Comparison of ENCODE assay signal across 10 cellular contexts in the genomic region with DNA sequence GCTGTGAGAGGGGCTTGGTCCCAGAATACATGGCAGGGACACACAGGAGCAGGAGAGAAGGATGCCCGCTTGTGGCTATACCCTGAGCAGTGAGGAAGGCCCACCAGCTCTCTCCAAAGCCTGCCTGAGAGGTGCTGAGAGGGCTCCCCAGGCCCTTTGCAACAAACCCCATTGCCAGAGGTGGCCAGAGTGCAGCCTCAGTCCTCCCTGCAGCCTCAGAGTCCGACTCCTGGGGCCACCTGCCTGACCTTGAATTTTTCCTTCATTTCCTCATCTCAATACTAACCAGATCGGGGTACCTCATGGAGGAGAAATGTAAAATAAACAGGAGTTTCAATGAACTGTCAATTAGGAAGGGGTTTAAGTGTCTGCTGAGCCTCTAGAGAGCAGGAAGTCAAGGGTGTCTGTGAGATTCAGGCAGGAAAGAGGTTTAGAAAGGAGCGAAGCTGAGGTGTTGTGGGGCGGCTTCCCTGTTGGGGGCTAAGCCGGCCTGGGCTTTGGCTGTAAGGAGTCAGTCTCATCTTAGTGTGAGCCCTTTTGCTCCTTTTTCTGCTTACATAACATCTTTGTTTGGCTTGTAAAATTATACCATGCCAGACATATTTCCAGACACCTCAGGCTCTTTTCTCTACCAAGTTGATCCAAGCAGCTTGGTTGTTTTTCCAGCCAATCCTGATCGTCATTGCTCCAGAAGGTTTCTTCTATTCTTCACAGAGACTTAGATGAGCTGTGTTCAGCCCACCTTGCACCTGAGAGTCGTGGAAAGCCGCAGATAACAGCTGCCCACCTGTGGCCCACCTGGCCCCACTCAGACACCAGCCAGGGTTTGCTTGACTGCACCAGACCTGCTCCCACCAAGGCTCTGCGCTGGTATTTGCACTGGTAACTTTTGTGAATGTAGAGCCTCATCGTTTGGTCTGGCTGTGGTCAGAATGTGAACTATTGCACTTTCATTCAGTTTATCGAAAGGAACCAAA. TPM values are rescaled to one million over a fixed set of nuclear protein-coding genes. Genes with fewer than 3 reads are reported as not detected.
A peak's percentile ranks its signal among the peaks of the same experiment; 100 is the strongest.
DNase-seq lines count a peak whose midpoint lies in the region; ATAC-seq lines count a peak whose summit lies in the region.
"Had no signal": no experiment of that assay in that cellular context is flagged by ENCODE, and none has a peak within 500 bp of the region (broad histone marks: within the 10 kb centered on the region; RNA-seq: fewer than 3 reads in every experiment).

No MANE protein-coding gene starts in this region.

- POLR2A ChIA-PET in CD4-positive, alpha-beta memory T cell (lab: Charles Lee; ENCODE audit: partially characterized antibody): interaction anchor here (0.6 to 20.1 kb wide), 18 partner anchors 9 to 588 kb away, joined by 3 to 415 read pairs (median 5); a partner anchor contains a TSS

- no peaks in the 10 kb centered on the region for H3K9me3 Mint-ChIP-seq in CD4-positive, alpha-beta memory T cell
- no peaks in the 10 kb centered on the region for H3K9me3 Mint-ChIP-seq in activated naive CD4-positive, alpha-beta T cell treated with anti-CD3 and anti-CD28 coated beads, Interleukin-2, amount 50 U/mL, for 24 hours

- peak overlapping the region; percentile 90 to 98 (median 97) for H3K27ac Mint-ChIP-seq in CD4-positive, alpha-beta memory T cell
- H3K27ac Mint-ChIP-seq in activated naive CD4-positive, alpha-beta T cell treated with anti-CD3 and anti-CD28 coated beads, Interleukin-2, amount 50 U/mL, for 24 hours: peak overlapping the region; percentile 90

- peak overlapping the region; percentile 64 for H3K27ac ChIP-seq in CD4-positive, alpha-beta memory T cell (ENCODE audit: low read depth, low read length)
- H3K27ac ChIP-seq: thoracic aorta had no signal

- no peaks in the 10 kb centered on the region for H3K9me3 ChIP-seq in CD4-positive, alpha-beta memory T cell (ENCODE audit: control insufficient read depth in 1 of 2, low read length in 2 of 2)
- H3K9me3 ChIP-seq: thoracic aorta had no signal

- H3K36me3 ChIP-seq in CD4-positive, alpha-beta memory T cell (ENCODE audit: insufficient read depth, low read length): no peaks in the 10 kb centered on the region
- H3K36me3 ChIP-seq: thoracic aorta had no signal

- CTCF ChIA-PET in CD4-positive, alpha-beta memory T cell (lab: Charles Lee; ENCODE audit: partially characterized antibody): interaction anchor here (0.7 to 4.9 kb wide), 12 partner anchors 11 to 133 kb away, joined by 3 to 32 read pairs (median 3); no protein-coding TSS in a partner anchor

- peaks cover 69 to 98% (median 85%) of the 10 kb centered on the region in 4 donors for H3K4me1 Mint-ChIP-seq in CD4-positive, alpha-beta memory T cell
- H3K4me1 Mint-ChIP-seq in activated naive CD4-positive, alpha-beta T cell treated with anti-CD3 and anti-CD28 coated beads, Interleukin-2, amount 50 U/mL, for 24 hours: peaks cover 94% of the 10 kb centered on the region

- peak; percentile 69 for ATAC-seq in GM19351 (IDR thresholded peaks at IDR 0.05; ENCODE audit: unreplicated experiment)
- peak; percentile 49 for ATAC-seq in HG03280 (IDR thresholded peaks at IDR 0.05; ENCODE audit: unreplicated experiment)
- no peak for ATAC-seq in Right ventricle myocardium superior (ENCODE audit: poor library complexity)

- peaks cover 96% of the 10 kb centered on the region for H3K4me1 ChIP-seq in CD4-positive, alpha-beta memory T cell (ENCODE audit: insufficient read depth, low read length)

- peak overlapping the region; percentile 59 to 88 (median 78) for H3K4me3 Mint-ChIP-seq in CD4-positive, alpha-beta memory T cell
- H3K4me3 Mint-ChIP-seq in activated naive CD4-positive, alpha-beta T cell treated with anti-CD3 and anti-CD28 coated beads, Interleukin-2, amount 50 U/mL, for 24 hours: peak overlapping the region; percentile 76

- no peaks in the 10 kb centered on the region for H3K27me3 Mint-ChIP-seq in CD4-positive, alpha-beta memory T cell
- H3K27me3 Mint-ChIP-seq in activated naive CD4-positive, alpha-beta T cell treated with anti-CD3 and anti-CD28 coated beads, Interleukin-2, amount 50 U/mL, for 24 hours: no peaks in the 10 kb centered on the region

- intact Hi-C loops in CD4-positive, alpha-beta memory T cell (cut with micrococcal nuclease): loop anchor here (1.0 to 5.0 kb wide), 4 partner anchors 9 to 36 kb away; a partner anchor contains a TSS
- intact Hi-C loops in Right ventricle myocardium superior (cut with DNase I): no loop called here

- H3K27me3 ChIP-seq in CD4-positive, alpha-beta memory T cell (ENCODE audit: insufficient read depth, low read length): no peaks in the 10 kb centered on the region

- peak overlapping the region; percentile 4 to 21 for H3K4me3 ChIP-seq in CD4-positive, alpha-beta memory T cell (ENCODE audit: low read length in 2 of 2)
- H3K4me3 ChIP-seq: lung, thoracic aorta had no signal

- H3K36me3 Mint-ChIP-seq in CD4-positive, alpha-beta memory T cell: no peaks in the 10 kb centered on the region
- no peaks in the 10 kb centered on the region for H3K36me3 Mint-ChIP-seq in activated naive CD4-positive, alpha-beta T cell treated with anti-CD3 and anti-CD28 coated beads, Interleukin-2, amount 50 U/mL, for 24 hours

- peak; percentile 49 to 68 (median 53) for DNase-seq in CD4-positive, alpha-beta memory T cell
- DNase-seq in NCI-H2171 treated with DMSO at 0.1 percent for 48 hours (lab: John Stamatoyannopoulos, UW): no peak
- no peak for DNase-seq in NCI-H69 (lab: John Stamatoyannopoulos, UW)
- DNase-seq in ureter (ENCODE audit: low spot score): no peak
- no peak for DNase-seq in Right ventricle myocardium superior

RNA-seq across cellular contexts. Expression of a gene that starts 36.7 kb away (rescaled TPM):
- 10 to 100 TPM; 44.2 to 48.0 TPM for total RNA-seq in CD4-positive, alpha-beta memory T cell
- 100 to 1,000 TPM in 1 of 2 donors, 10 to 100 TPM in 1; 83.4 to 137 TPM for polyA plus RNA-seq in CD4-positive, alpha-beta memory T cell
- total RNA-seq in ureter (72.2 TPM), Right ventricle myocardium superior (2.7 TPM)

Comparison
In these comparisons a context has a peak if more than half of its experiments do, and no peak if none do; other contexts are left out.
1. DNase-seq: peak in CD4-positive, alpha-beta memory T cell (5 of 5); none in NCI-H2171 treated with DMSO at 0.1 percent for 48 hours (single experiment), NCI-H69 (single experiment), ureter (single experiment) and Right ventricle myocardium superior (single experiment).
2. RNA of a gene that starts 36.7 kb away (total RNA-seq): 72.2 TPM in ureter (single experiment) and 44.2 to 48.0 TPM in CD4-positive, alpha-beta memory T cell; 2.7 TPM in Right ventricle myocardium superior (single experiment); every median in the first group is over 10 times any median in the second.